ENCODE assay signal across 1 cellular context in the genomic region with DNA sequence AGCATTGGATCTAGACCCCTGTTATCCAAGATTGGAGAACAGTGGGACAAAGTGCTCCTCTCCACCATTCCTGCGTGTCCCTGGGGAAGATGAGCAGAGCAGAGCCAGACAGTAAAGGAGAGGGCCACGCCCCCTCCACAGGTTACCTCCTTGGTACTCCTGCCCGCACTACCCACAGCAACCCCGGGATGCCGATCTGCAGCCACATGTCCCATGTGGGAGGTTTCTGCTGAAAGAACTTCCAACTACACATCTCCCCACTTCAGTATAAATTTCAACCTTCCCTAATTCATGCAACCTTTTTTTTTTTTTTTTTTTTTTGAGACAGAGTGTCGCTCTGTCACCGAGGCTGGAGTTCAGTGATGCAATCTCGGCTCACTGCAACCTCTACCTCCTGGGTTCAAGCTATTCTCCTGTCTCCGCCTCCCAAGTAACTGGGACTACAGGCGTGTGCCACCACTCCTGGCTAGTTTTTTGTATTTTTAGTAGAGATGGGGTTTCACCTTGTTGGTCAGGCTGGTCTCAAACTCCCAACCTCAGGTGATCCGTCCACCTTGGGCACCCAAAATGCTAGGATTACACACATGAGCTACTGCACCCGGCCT.
TF ChIP-seq lines count a peak whose summit lies in the region.

No MANE protein-coding gene starts in this region.

TF ChIP-seq in A549, 52 proteins besides CTCF, POLR2A, EP300 and RAD21 (continued from another document):
- TF ChIP-seq, protein P1, sequence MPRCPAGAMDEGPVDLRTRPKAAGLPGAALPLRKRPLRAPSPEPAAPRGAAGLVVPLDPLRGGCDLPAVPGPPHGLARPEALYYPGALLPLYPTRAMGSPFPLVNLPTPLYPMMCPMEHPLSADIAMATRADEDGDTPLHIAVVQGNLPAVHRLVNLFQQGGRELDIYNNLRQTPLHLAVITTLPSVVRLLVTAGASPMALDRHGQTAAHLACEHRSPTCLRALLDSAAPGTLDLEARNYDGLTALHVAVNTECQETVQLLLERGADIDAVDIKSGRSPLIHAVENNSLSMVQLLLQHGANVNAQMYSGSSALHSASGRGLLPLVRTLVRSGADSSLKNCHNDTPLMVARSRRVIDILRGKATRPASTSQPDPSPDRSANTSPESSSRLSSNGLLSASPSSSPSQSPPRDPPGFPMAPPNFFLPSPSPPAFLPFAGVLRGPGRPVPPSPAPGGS (IDR thresholded peaks at IDR 0.05), result no peak
- TF ChIP-seq, protein P2, sequence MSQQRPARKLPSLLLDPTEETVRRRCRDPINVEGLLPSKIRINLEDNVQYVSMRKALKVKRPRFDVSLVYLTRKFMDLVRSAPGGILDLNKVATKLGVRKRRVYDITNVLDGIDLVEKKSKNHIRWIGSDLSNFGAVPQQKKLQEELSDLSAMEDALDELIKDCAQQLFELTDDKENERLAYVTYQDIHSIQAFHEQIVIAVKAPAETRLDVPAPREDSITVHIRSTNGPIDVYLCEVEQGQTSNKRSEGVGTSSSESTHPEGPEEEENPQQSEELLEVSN (IDR thresholded peaks at IDR 0.05; ENCODE audit: borderline replicate concordance, low read depth), result no peak
